20 cellular contexts compared by ENCODE assay signal in the genomic region with DNA sequence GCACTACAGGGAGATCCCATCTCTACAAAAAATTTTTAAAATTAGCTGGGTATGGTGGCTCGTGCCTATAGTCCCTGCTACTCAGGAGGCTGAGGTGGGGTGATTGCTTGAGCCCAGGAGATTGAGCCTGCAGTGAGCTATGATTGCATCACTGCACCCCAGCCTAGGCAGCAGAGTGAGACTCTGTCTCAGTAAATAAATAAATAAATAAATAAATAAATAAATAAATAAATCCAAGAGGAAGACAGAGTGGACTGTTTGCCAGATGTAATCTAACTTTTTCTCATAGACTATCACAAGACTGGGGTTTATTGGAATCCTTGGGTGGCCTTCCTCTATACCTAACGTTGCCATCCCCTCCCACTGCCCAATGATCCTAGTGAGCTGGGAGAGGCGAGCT.
"Had no signal": no experiment of that assay in that cellular context is flagged by ENCODE, and none has a peak within 500 bp of the region (broad histone marks: within the 10 kb centered on the region; RNA-seq: fewer than 3 reads in every experiment).

No MANE protein-coding gene starts in this region.

- H3K27me3 Mint-ChIP-seq: stimulated activated memory B cell treated with anti-CD40 and anti-IgM and Interleukin-4, amounts not matched to agents 10 μg/mL and 1 μg/mL and 100 μg/mL, for 72 hours; stimulated activated naive CD8-positive, alpha-beta T cell treated with anti-CD3 and anti-CD28 coated beads, Interleukin-15, amount 100 ng/mL, for 72 hours had no signal

- H3K27ac Mint-ChIP-seq: stimulated activated memory B cell treated with anti-CD40 and anti-IgM and Interleukin-4, amounts not matched to agents 10 μg/mL and 1 μg/mL and 100 μg/mL, for 72 hours had no signal

- H3K9me3 Mint-ChIP-seq: stimulated activated memory B cell treated with anti-CD40 and anti-IgM and Interleukin-4, amounts not matched to agents 10 μg/mL and 1 μg/mL and 100 μg/mL, for 72 hours; stimulated activated naive CD8-positive, alpha-beta T cell treated with anti-CD3 and anti-CD28 coated beads, Interleukin-15, amount 100 ng/mL, for 72 hours had no signal

- H2AFZ ChIP-seq: hepatocyte had no signal

- H3K27me3 ChIP-seq: gastroesophageal sphincter, hepatocyte, spleen, testis had no signal

- H3K9me3 ChIP-seq: esophagus muscularis mucosa, gastroesophageal sphincter, neutrophil, spleen, testis had no signal

- H3K79me2 ChIP-seq: hepatocyte had no signal

- H3K4me2 ChIP-seq: hepatocyte had no signal

- H3K36me3 ChIP-seq: esophagus muscularis mucosa, gastroesophageal sphincter, neutrophil, spleen had no signal

- ATAC-seq: gastroesophageal sphincter; left ventricle myocardium superior; stimulated activated memory B cell treated with anti-CD40 and anti-IgM and Interleukin-4, amounts not matched to agents 10 μg/mL and 1 μg/mL and 100 μg/mL, for 72 hours; stimulated activated naive CD8-positive, alpha-beta T cell treated with anti-CD3 and anti-CD28 coated beads, Interleukin-15, amount 100 ng/mL, for 72 hours had no signal

- H3K36me3 Mint-ChIP-seq: stimulated activated memory B cell treated with anti-CD40 and anti-IgM and Interleukin-4, amounts not matched to agents 10 μg/mL and 1 μg/mL and 100 μg/mL, for 72 hours had no signal

- H3K4me3 ChIP-seq: esophagus muscularis mucosa, gastroesophageal sphincter, hepatocyte, lung, spleen, testis had no signal

- H3K4me3 Mint-ChIP-seq: stimulated activated memory B cell treated with anti-CD40 and anti-IgM and Interleukin-4, amounts not matched to agents 10 μg/mL and 1 μg/mL and 100 μg/mL, for 72 hours; stimulated activated naive CD8-positive, alpha-beta T cell treated with anti-CD3 and anti-CD28 coated beads, Interleukin-15, amount 100 ng/mL, for 72 hours had no signal

- DNase-seq: cortex of kidney; effector memory CD4-positive, alpha-beta T cell; left ventricle myocardium superior; mesenchymal stem cell; midbrain; posterior cingulate gyrus; spleen; stimulated activated CD4-positive, alpha-beta T cell treated with anti-CD3 and anti-CD28 coated beads, Interleukin-15, amount 100 ng/mL, for 24 hours; stimulated activated CD4-positive, alpha-beta T cell treated with anti-CD3 and anti-CD28 coated beads, Interleukin-1b, Interleukin-23, amount 100 ng/mL, for 48 hours; stimulated activated CD4-positive, alpha-beta T cell treated with anti-CD3 and anti-CD28 coated beads, Interleukin-4, amount 100 ng/mL, for 24 hours; stimulated activated naive CD8-positive, alpha-beta T cell treated with anti-CD3 and anti-CD28 coated beads, Interleukin-15, amount 100 ng/mL, for 72 hours; testis; trophoblast cell had no signal

- H3K27ac ChIP-seq: epithelial cell of prostate, esophagus muscularis mucosa, gastroesophageal sphincter, hepatocyte, neutrophil, spleen, testis had no signal
